In genomic region chr6:110951986-110952794, GRCh38 we compare ENCODE assay signal across 1 cellular context.
A peak's percentile ranks its signal among the peaks of the same experiment; 100 is the strongest.
TF ChIP-seq lines count a peak whose summit lies in the region.

No MANE protein-coding gene starts in this region.

TF ChIP-seq in HepG2, 621 proteins besides CTCF, POLR2A, EP300 and RAD21 (continued from another document and continues in another):
- TF ChIP-seq TRIM22 (IDR thresholded peaks at IDR 0.05): no peak
- TF ChIP-seq ARID3A (IDR thresholded peaks at IDR 0.05; ENCODE audit: low read depth, low read length): peak; percentile 92
- TF ChIP-seq ZNF280B (CRISPR knock-in tag; IDR thresholded peaks at IDR 0.05; ENCODE audit: borderline replicate concordance): no peak
- TF ChIP-seq TRAFD1 (CRISPR knock-in tag; IDR thresholded peaks at IDR 0.05; ENCODE audit: borderline replicate concordance): no peak
- no peak for TF ChIP-seq ADNP (CRISPR knock-in tag; IDR thresholded peaks at IDR 0.05)
- no peak for TF ChIP-seq ATF3 (CRISPR knock-in tag; IDR thresholded peaks at IDR 0.05)
- TF ChIP-seq GATAD1 (CRISPR knock-in tag; IDR thresholded peaks at IDR 0.05): no peak; the same call in 1 of the 2 replicates
- TF ChIP-seq ZNF878 (CRISPR knock-in tag; IDR thresholded peaks at IDR 0.05): peak; percentile 50; the same call in 1 of the 2 replicates
- peak; percentile 20; the same call in 1 of the 2 replicates for TF ChIP-seq ZNF263 (CRISPR knock-in tag; IDR thresholded peaks at IDR 0.05)
- TF ChIP-seq NFE2L2 (IDR thresholded peaks at IDR 0.05; ENCODE audit: low read length): no peak
- no peak for TF ChIP-seq ZFP37 (CRISPR knock-in tag; IDR thresholded peaks at IDR 0.05; ENCODE audit: borderline replicate concordance)
- no peak for TF ChIP-seq ZBTB43 (CRISPR knock-in tag; conservative IDR thresholded peaks at IDR 0.05)
- no peak for TF ChIP-seq ZFP36 (IDR thresholded peaks at IDR 0.05; ENCODE audit: borderline replicate concordance, low read depth, low read length, partially characterized antibody)
- no peak for TF ChIP-seq FOXM1 (CRISPR knock-in tag; IDR thresholded peaks at IDR 0.05)
- no peak; the same call in 1 of the 2 replicates for TF ChIP-seq GMEB1 (CRISPR knock-in tag; IDR thresholded peaks at IDR 0.05; ENCODE audit: borderline replicate concordance)
- TF ChIP-seq ISL2 (CRISPR knock-in tag; IDR thresholded peaks at IDR 0.05): peak; percentile 62; the same call in 1 of the 2 replicates
- no peak for TF ChIP-seq MYC (CRISPR knock-in tag; IDR thresholded peaks at IDR 0.05; ENCODE audit: borderline replicate concordance)
- no peak; the same call in 1 of the 2 replicates for TF ChIP-seq NR2F6 (IDR thresholded peaks at IDR 0.05)
- peak; percentile 57 for TF ChIP-seq NR2F6 (CRISPR knock-in tag; IDR thresholded peaks at IDR 0.05)
- TF ChIP-seq NAIF1 (CRISPR knock-in tag; IDR thresholded peaks at IDR 0.05; ENCODE audit: borderline replicate concordance): no peak
- TF ChIP-seq HNRNPLL (IDR thresholded peaks at IDR 0.05; ENCODE audit: low read depth, low read length, poor library complexity, severe bottlenecking): no peak
- no peak for TF ChIP-seq RFX5 (IDR thresholded peaks at IDR 0.05; ENCODE audit: low read depth, low read length)
- TF ChIP-seq CBFB (CRISPR knock-in tag; IDR thresholded peaks at IDR 0.05): no peak
- no peak for TF ChIP-seq AKNA (CRISPR knock-in tag; IDR thresholded peaks at IDR 0.05; ENCODE audit: borderline replicate concordance)
- 0 out of 2 replicates have a peak, but pooled peaks have one; percentile 84 for TF ChIP-seq DDIT3 (CRISPR knock-in tag; IDR thresholded peaks at IDR 0.05)
- no peak for TF ChIP-seq NRL (CRISPR knock-in tag; IDR thresholded peaks at IDR 0.05; ENCODE audit: borderline replicate concordance)
- no peak for TF ChIP-seq PAF1 (CRISPR knock-in tag; IDR thresholded peaks at IDR 0.05)
- no peak for TF ChIP-seq PATZ1 (CRISPR knock-in tag; IDR thresholded peaks at IDR 0.05)
- peak; percentile 56; the same call in 1 of the 2 replicates for TF ChIP-seq HMGXB3 (CRISPR knock-in tag; IDR thresholded peaks at IDR 0.05; ENCODE audit: borderline replicate concordance)
- TF ChIP-seq KLF15 (CRISPR knock-in tag; IDR thresholded peaks at IDR 0.05; ENCODE audit: borderline replicate concordance): no peak; the same call in 1 of the 2 replicates
